8 cellular contexts compared by ENCODE assay signal in the genomic region with DNA sequence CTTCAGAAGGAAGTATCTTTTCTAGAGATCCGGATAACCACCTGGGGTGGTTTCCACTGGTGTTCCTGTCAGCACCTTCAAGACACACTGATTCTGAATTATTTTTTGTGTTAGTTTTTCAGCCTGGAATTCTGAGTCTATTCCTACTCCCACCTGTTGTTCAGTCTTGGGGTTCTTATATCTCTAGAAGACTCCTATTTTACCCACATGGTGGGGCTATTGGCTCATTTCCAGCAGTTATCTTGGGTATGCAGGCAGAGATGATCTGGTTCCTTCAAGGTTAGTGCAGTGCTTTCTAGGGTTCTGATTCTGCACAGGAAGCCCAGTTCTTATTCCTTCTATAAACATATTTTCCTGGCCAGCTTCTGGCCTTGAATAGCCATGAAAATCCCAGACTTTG.
DNase-seq lines count a peak whose midpoint lies in the region; ATAC-seq and TF ChIP-seq lines count a peak whose summit lies in the region.

No MANE protein-coding gene starts in this region.

- H3K4me3 Mint-ChIP-seq in CD4-positive, CD25-positive, alpha-beta regulatory T cell: no peak overlapping the region
- H3K4me3 Mint-ChIP-seq in activated CD8-positive, alpha-beta T cell treated with anti-CD3 and anti-CD28 coated beads, Interleukin-2, amount 10 ng/mL, durations not matched to agents 7 days and 5 days: no peak overlapping the region

- peak in 1 of 2 donors; percentile 48 for ATAC-seq in CD4-positive, CD25-positive, alpha-beta regulatory T cell (ENCODE audit: low read depth in 2 of 2)
- ATAC-seq in GM18867 (IDR thresholded peaks at IDR 0.05; ENCODE audit: unreplicated experiment): peak; percentile 63
- ATAC-seq in activated CD8-positive, alpha-beta T cell treated with anti-CD3 and anti-CD28 coated beads, Interleukin-2, amount 10 ng/mL, durations not matched to agents 7 days and 5 days: peak; percentile 55
- no peak for ATAC-seq in GM21447 (IDR thresholded peaks at IDR 0.05; ENCODE audit: unreplicated experiment)

- H3K27me3 ChIP-seq in CD4-positive, CD25-positive, alpha-beta regulatory T cell (ENCODE audit: control insufficient read depth, insufficient read depth, low read length): no peaks in the 10 kb centered on the region
- H3K27me3 ChIP-seq in kidney epithelial cell (ENCODE audit: control insufficient read depth, insufficient read depth, low read length) (no peaks in the 10 kb centered on the region), esophagus squamous epithelium (no peaks in the 10 kb centered on the region)

- no peaks in the 10 kb centered on the region for H3K36me3 ChIP-seq in CD4-positive, CD25-positive, alpha-beta regulatory T cell (ENCODE audit: control insufficient read depth, insufficient read depth, low read length)
- no peaks in the 10 kb centered on the region for H3K36me3 ChIP-seq in kidney epithelial cell (ENCODE audit: control insufficient read depth, insufficient read depth, low read length)
- no peaks in the 10 kb centered on the region for H3K36me3 ChIP-seq in esophagus squamous epithelium

- no peaks in the 10 kb centered on the region for H3K4me1 ChIP-seq in CD4-positive, CD25-positive, alpha-beta regulatory T cell (ENCODE audit: control insufficient read depth, insufficient read depth, low read length, poor library complexity, severe bottlenecking)
- H3K4me1 ChIP-seq in esophagus squamous epithelium: no peaks in the 10 kb centered on the region

- peak; percentile 18 to 57 (median 52) for DNase-seq in CD4-positive, CD25-positive, alpha-beta regulatory T cell
- DNase-seq in NCI-H226 (peak; percentile 31), kidney epithelial cell (ENCODE audit: low read depth) (no peak), SW 1271 (lab: John Stamatoyannopoulos, UW) (no peak), esophagus squamous epithelium (lab: John Stamatoyannopoulos, UW) (no peak)
- peak; percentile 58 for DNase-seq in activated CD8-positive, alpha-beta T cell treated with anti-CD3 and anti-CD28 coated beads, Interleukin-2, amount 10 ng/mL, durations not matched to agents 7 days and 5 days

- H3K4me1 Mint-ChIP-seq in CD4-positive, CD25-positive, alpha-beta regulatory T cell: no peaks in the 10 kb centered on the region
- peaks cover 27% of the 10 kb centered on the region for H3K4me1 Mint-ChIP-seq in activated CD8-positive, alpha-beta T cell treated with anti-CD3 and anti-CD28 coated beads, Interleukin-2, amount 10 ng/mL, durations not matched to agents 7 days and 5 days (ENCODE audit: low read depth)

- intact Hi-C loops in esophagus squamous epithelium (cut with DNase I): no loop called here

- H3K9me3 ChIP-seq in CD4-positive, CD25-positive, alpha-beta regulatory T cell (ENCODE audit: control insufficient read depth in 2 of 2, low read length in 2 of 2): no peaks in the 10 kb centered on the region
- no peaks in the 10 kb centered on the region for H3K9me3 ChIP-seq in esophagus squamous epithelium

- H3K27ac Mint-ChIP-seq in CD4-positive, CD25-positive, alpha-beta regulatory T cell: no peak overlapping the region
- H3K27ac Mint-ChIP-seq in activated CD8-positive, alpha-beta T cell treated with anti-CD3 and anti-CD28 coated beads, Interleukin-2, amount 10 ng/mL, durations not matched to agents 7 days and 5 days: no peak overlapping the region

- CTCF ChIA-PET in activated CD8-positive, alpha-beta T cell treated with anti-CD3 and anti-CD28 coated beads, Interleukin-2, amount 10 ng/mL, durations not matched to agents 7 days and 5 days (lab: Charles Lee): interaction anchor here (0.6 to 5.3 kb wide), 10 partner anchors 14 to 551 kb away, joined by 3 to 38 read pairs (median 5); no protein-coding TSS in a partner anchor

- TF ChIP-seq POLR2A in esophagus squamous epithelium (IDR thresholded peaks at IDR 0.05): no peak

- H3K27ac ChIP-seq in CD4-positive, CD25-positive, alpha-beta regulatory T cell (ENCODE audit: insufficient read depth, low read length, poor library complexity, severe bottlenecking): no peak overlapping the region
- H3K27ac ChIP-seq in esophagus squamous epithelium: no peak overlapping the region

- H3K27me3 Mint-ChIP-seq in CD4-positive, CD25-positive, alpha-beta regulatory T cell: peaks cover 4% of the 10 kb centered on the region
- no peaks in the 10 kb centered on the region for H3K27me3 Mint-ChIP-seq in activated CD8-positive, alpha-beta T cell treated with anti-CD3 and anti-CD28 coated beads, Interleukin-2, amount 10 ng/mL, durations not matched to agents 7 days and 5 days (ENCODE audit: low read depth)

- H3K4me3 ChIP-seq in CD4-positive, CD25-positive, alpha-beta regulatory T cell (ENCODE audit: low read depth, low read length): no peak overlapping the region
- H3K4me3 ChIP-seq in kidney epithelial cell (ENCODE audit: low read depth, low read length): no peak overlapping the region
- H3K4me3 ChIP-seq in esophagus squamous epithelium: no peak overlapping the region

- WGBS in esophagus squamous epithelium, 2 donors: 56 to 83% methylated on average over 1 of the region's 1 CpG

- no peaks in the 10 kb centered on the region for H3K36me3 Mint-ChIP-seq in CD4-positive, CD25-positive, alpha-beta regulatory T cell
- peaks cover 8% of the 10 kb centered on the region for H3K36me3 Mint-ChIP-seq in activated CD8-positive, alpha-beta T cell treated with anti-CD3 and anti-CD28 coated beads, Interleukin-2, amount 10 ng/mL, durations not matched to agents 7 days and 5 days (ENCODE audit: low read depth)

- TF ChIP-seq CTCF in kidney epithelial cell (IDR thresholded peaks at IDR 0.05; ENCODE audit: insufficient read depth, low read length, poor library complexity, severe bottlenecking): peak; percentile 43
- TF ChIP-seq CTCF in esophagus squamous epithelium (IDR thresholded peaks at IDR 0.05): no peak

- POLR2A ChIA-PET in activated CD8-positive, alpha-beta T cell treated with anti-CD3 and anti-CD28 coated beads, Interleukin-2, amount 10 ng/mL, durations not matched to agents 7 days and 5 days (lab: Charles Lee): no interaction called here

- peaks cover 0 to 2% (median 0%) of the 10 kb centered on the region in 7 donors for H3K9me3 Mint-ChIP-seq in CD4-positive, CD25-positive, alpha-beta regulatory T cell
- H3K9me3 Mint-ChIP-seq in activated CD8-positive, alpha-beta T cell treated with anti-CD3 and anti-CD28 coated beads, Interleukin-2, amount 10 ng/mL, durations not matched to agents 7 days and 5 days (ENCODE audit: insufficient read depth): peaks cover 5% of the 10 kb centered on the region

Comparison
In these comparisons a context has a peak if more than half of its experiments do, and no peak if none do; other contexts are left out.
1. DNase-seq: peak in CD4-positive, CD25-positive, alpha-beta regulatory T cell (3 of 3), NCI-H226 (single experiment) and activated CD8-positive, alpha-beta T cell treated with anti-CD3 and anti-CD28 coated beads, Interleukin-2, amount 10 ng/mL, durations not matched to agents 7 days and 5 days (single experiment); none in kidney epithelial cell (single experiment), SW 1271 (0 of 2) and esophagus squamous epithelium (single experiment).